In genomic region chr14:31992051-31992450, GRCh38 we compare ENCODE assay signal across 12 cellular contexts.
DNase-seq lines count a peak whose midpoint lies in the region; ATAC-seq and TF ChIP-seq lines count a peak whose summit lies in the region.
"Had no signal": no experiment of that assay in that cellular context is flagged by ENCODE, and none has a peak within 500 bp of the region (broad histone marks: within the 10 kb centered on the region; RNA-seq: fewer than 3 reads in every experiment).

No MANE protein-coding gene starts in this region.

- H3K36me3 Mint-ChIP-seq in nephron (ENCODE audit: low read depth), result peaks cover under 1% of the 10 kb centered on the region

- H3K4me3 ChIP-seq in AG09309 (ENCODE audit: control insufficient read depth, low read depth, low read length) (no peak overlapping the region), MG63 (no peak overlapping the region)

- TF ChIP-seq CTCF in AG09309 (IDR thresholded peaks at IDR 0.05; ENCODE audit: control insufficient read depth, insufficient read depth, low read depth, low read length, missing control alignments), result no peak
- no peak for TF ChIP-seq CTCF in nephron (IDR thresholded peaks at IDR 0.05; ENCODE audit: unreplicated experiment in 3 of 3)

- DNase-seq in AG09309 (ENCODE audit: low read depth), result peak; percentile 93
- DNase-seq in MG63, result peak; percentile 7
- DNase-seq in epidermal melanocyte (ENCODE audit: insufficient read length, low spot score), result peak; percentile 45
- DNase-seq in DMS 273 (lab: John Stamatoyannopoulos, UW; ENCODE audit: unreplicated experiment), result no peak
- DNase-seq: activated CD4-positive, CD25-positive, alpha-beta regulatory T cell treated with anti-CD3 and anti-CD28 coated beads, Interleukin-2, amount 50 U/mL, for 72 hours; KG1; Right ventricle myocardium superior; stimulated activated CD4-positive, alpha-beta T cell treated with anti-CD3 and anti-CD28 coated beads, Interleukin-15, amount 100 ng/mL, for 24 hours had no signal

- H3K27me3 Mint-ChIP-seq in nephron (ENCODE audit: low read depth), result peaks cover 4% of the 10 kb centered on the region

- H3K4me3 Mint-ChIP-seq in nephron, result no peak overlapping the region

- peaks cover 9% of the 10 kb centered on the region for H3K9me3 Mint-ChIP-seq in nephron

- H3K36me3 ChIP-seq in MG63, result no peaks in the 10 kb centered on the region

- no peak for ATAC-seq in GM21390 (IDR thresholded peaks at IDR 0.05; ENCODE audit: unreplicated experiment)
- ATAC-seq in GM18858 (IDR thresholded peaks at IDR 0.05; ENCODE audit: unreplicated experiment), result no peak
- no peak for ATAC-seq in HG03280 (IDR thresholded peaks at IDR 0.05; ENCODE audit: unreplicated experiment)

- H3K9me3 ChIP-seq in MG63, result no peaks in the 10 kb centered on the region

- H3K27ac Mint-ChIP-seq in nephron, result peak overlapping the region; percentile 70 to 93 (median 89)

- H3K27me3 ChIP-seq in MG63, result no peaks in the 10 kb centered on the region

- peaks cover 76% of the 10 kb centered on the region for H3K4me1 Mint-ChIP-seq in nephron
